Comparison of ENCODE assay signal across 1 cellular context in the genomic region with DNA sequence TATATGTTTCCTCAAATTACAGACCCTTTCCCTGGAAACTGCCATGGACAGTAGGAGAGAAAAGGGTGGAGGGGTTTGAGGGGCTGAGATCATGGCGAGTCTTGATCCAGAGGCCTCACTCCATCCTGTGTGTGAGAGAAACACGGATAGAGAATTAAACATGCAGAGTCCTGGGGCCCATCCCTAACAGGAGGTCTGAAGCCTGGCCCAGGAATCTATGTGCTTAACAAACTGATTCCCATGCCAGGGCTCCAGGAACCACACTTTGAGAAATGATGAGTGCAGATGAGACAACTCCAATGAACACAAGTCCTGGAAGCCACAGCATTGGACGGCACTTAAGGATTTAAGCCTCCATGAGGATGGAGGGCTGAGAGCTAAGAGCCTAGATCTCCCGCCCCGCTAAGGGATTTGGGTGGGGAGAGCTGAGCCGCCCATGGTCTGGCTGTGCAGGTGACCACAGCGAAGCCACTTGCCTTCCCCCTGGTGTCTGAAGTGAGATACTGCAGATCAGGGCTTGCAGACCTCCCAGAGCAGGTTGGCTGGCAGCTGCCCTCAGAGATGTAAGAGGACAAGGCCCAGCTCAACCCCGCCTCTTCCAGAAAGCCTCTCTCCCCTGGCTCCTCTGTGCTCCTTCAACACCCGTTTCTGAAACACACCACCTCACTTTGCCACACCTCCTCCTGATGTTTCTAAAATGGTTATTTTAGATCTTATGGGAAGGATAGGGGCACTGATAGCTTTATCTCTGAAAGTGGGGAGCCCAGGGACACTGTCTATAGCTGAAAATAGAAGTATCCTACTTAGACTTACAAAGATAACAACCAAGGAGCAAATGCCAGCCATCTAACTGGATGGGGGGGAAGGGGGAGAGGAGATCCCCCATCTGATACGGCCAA.
TF ChIP-seq lines count a peak whose summit lies in the region.

No MANE protein-coding gene starts in this region.

TF ChIP-seq in K562, 482 proteins besides CTCF, POLR2A, EP300 and RAD21 (continues in another document):
- TF ChIP-seq TFAP4 (CRISPR knock-in tag; IDR thresholded peaks at IDR 0.05; ENCODE audit: borderline replicate concordance): peak; percentile 64; the same call in 1 of the 2 replicates
- TF ChIP-seq KDM4B (IDR thresholded peaks at IDR 0.05; ENCODE audit: borderline replicate concordance in 2 of 2, low read depth in 1 of 2): no peak
- TF ChIP-seq STAT5B (CRISPR knock-in tag; IDR thresholded peaks at IDR 0.05): no peak
- no peak for TF ChIP-seq HLTF (IDR thresholded peaks at IDR 0.05)
- no peak for TF ChIP-seq ZBTB43 (CRISPR knock-in tag; IDR thresholded peaks at IDR 0.05)
- TF ChIP-seq LCOR (CRISPR knock-in tag; IDR thresholded peaks at IDR 0.05): no peak
- TF ChIP-seq ZNF316 (IDR thresholded peaks at IDR 0.05): no peak
- TF ChIP-seq POLR2B (IDR thresholded peaks at IDR 0.05; ENCODE audit: low read depth, partially characterized antibody): no peak
- no peak for TF ChIP-seq PURB (CRISPR knock-in tag; IDR thresholded peaks at IDR 0.05; ENCODE audit: low read depth)
- no peak for TF ChIP-seq ETS2 (tag; IDR thresholded peaks at IDR 0.05; ENCODE audit: borderline replicate concordance, poor library complexity, severe bottlenecking)
- TF ChIP-seq DEAF1 (CRISPR knock-in tag; IDR thresholded peaks at IDR 0.05): peak; percentile 69
- TF ChIP-seq SETDB1 (IDR thresholded peaks at IDR 0.05; ENCODE audit: low read length): no peak
- TF ChIP-seq CREB5 (CRISPR knock-in tag; IDR thresholded peaks at IDR 0.05): no peak
- TF ChIP-seq ZBTB7A (IDR thresholded peaks at IDR 0.05; ENCODE audit: borderline replicate concordance, control insufficient read depth, low read depth, low read length): peak; percentile 48; the same call in 1 of the 2 replicates
- TF ChIP-seq ASH1L (IDR thresholded peaks at IDR 0.05; ENCODE audit: borderline replicate concordance, low read depth, partially characterized antibody): no peak
- TF ChIP-seq, protein P1, sequence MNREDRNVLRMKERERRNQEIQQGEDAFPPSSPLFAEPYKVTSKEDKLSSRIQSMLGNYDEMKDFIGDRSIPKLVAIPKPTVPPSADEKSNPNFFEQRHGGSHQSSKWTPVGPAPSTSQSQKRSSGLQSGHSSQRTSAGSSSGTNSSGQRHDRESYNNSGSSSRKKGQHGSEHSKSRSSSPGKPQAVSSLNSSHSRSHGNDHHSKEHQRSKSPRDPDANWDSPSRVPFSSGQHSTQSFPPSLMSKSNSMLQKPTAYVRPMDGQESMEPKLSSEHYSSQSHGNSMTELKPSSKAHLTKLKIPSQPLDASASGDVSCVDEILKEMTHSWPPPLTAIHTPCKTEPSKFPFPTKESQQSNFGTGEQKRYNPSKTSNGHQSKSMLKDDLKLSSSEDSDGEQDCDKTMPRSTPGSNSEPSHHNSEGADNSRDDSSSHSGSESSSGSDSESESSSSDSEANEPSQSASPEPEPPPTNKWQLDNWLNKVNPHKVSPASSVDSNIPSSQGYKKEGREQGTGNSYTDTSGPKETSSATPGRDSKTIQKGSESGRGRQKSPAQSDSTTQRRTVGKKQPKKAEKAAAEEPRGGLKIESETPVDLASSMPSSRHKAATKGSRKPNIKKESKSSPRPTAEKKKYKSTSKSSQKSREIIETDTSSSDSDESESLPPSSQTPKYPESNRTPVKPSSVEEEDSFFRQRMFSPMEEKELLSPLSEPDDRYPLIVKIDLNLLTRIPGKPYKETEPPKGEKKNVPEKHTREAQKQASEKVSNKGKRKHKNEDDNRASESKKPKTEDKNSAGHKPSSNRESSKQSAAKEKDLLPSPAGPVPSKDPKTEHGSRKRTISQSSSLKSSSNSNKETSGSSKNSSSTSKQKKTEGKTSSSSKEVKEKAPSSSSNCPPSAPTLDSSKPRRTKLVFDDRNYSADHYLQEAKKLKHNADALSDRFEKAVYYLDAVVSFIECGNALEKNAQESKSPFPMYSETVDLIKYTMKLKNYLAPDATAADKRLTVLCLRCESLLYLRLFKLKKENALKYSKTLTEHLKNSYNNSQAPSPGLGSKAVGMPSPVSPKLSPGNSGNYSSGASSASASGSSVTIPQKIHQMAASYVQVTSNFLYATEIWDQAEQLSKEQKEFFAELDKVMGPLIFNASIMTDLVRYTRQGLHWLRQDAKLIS (CRISPR knock-in tag; IDR thresholded peaks at IDR 0.05): no peak
- peak; percentile 12; the same call in 1 of the 2 replicates for TF ChIP-seq KLF6 (CRISPR knock-in tag; IDR thresholded peaks at IDR 0.05; ENCODE audit: borderline replicate concordance)
- no peak for TF ChIP-seq TFE3 (CRISPR knock-in tag; IDR thresholded peaks at IDR 0.05)
- TF ChIP-seq ESRRB (CRISPR knock-in tag; IDR thresholded peaks at IDR 0.05; ENCODE audit: borderline replicate concordance): no peak
- TF ChIP-seq CREM (IDR thresholded peaks at IDR 0.05; ENCODE audit: low read depth): 0 out of 2 replicates have a peak, but pooled peaks have one; percentile 27
- TF ChIP-seq, protein P2, sequence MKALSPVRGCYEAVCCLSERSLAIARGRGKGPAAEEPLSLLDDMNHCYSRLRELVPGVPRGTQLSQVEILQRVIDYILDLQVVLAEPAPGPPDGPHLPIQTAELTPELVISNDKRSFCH (CRISPR knock-in tag; IDR thresholded peaks at IDR 0.05): no peak
- TF ChIP-seq, protein P2 (tag; IDR thresholded peaks at IDR 0.05): no peak
- no peak for TF ChIP-seq CUX1 (CRISPR knock-in tag; IDR thresholded peaks at IDR 0.05)
- no peak for TF ChIP-seq NR1H2 (CRISPR knock-in tag; IDR thresholded peaks at IDR 0.05)
- TF ChIP-seq MYC (IDR thresholded peaks at IDR 0.05; ENCODE audit: low read depth, low read length): no peak
- no peak for TF ChIP-seq MYC (CRISPR knock-in tag; IDR thresholded peaks at IDR 0.05; ENCODE audit: borderline replicate concordance, low read depth)
- no peak for TF ChIP-seq HES1 (IDR thresholded peaks at IDR 0.05; ENCODE audit: low read depth)
- TF ChIP-seq CHCHD3 (CRISPR knock-in tag; IDR thresholded peaks at IDR 0.05): no peak
- peak; percentile 75 for TF ChIP-seq BHLHE40 (IDR thresholded peaks at IDR 0.05; ENCODE audit: low read length)
- TF ChIP-seq RFX7 (CRISPR knock-in tag; IDR thresholded peaks at IDR 0.05): no peak
- no peak for TF ChIP-seq ARID3A (IDR thresholded peaks at IDR 0.05; ENCODE audit: borderline replicate concordance, low read depth, low read length)
